8 cellular contexts compared by ENCODE assay signal in genomic region chr15:99059010-99059981, GRCh38. TPM values are rescaled to one million over a fixed set of nuclear protein-coding genes. Genes with fewer than 3 reads are reported as not detected.
DNase-seq lines count a peak whose midpoint lies in the region; ATAC-seq and TF ChIP-seq lines count a peak whose summit lies in the region.

No MANE protein-coding gene starts in this region.

- peaks cover 35% of the 10 kb centered on the region for H3K27me3 Mint-ChIP-seq in activated CD4-positive, alpha-beta T cell treated with anti-CD3 and anti-CD28 coated beads, Interleukin-2, amount 10 ng/mL, durations not matched to agents 7 days and 5 days

- peak overlapping the region; percentile 63 to 69 for H3K27ac ChIP-seq in left lung

- peak overlapping the region; percentile 54 for H3K4me3 Mint-ChIP-seq in activated CD4-positive, alpha-beta T cell treated with anti-CD3 and anti-CD28 coated beads, Interleukin-2, amount 10 ng/mL, durations not matched to agents 7 days and 5 days

- no peaks in the 10 kb centered on the region for H3K36me3 Mint-ChIP-seq in activated CD4-positive, alpha-beta T cell treated with anti-CD3 and anti-CD28 coated beads, Interleukin-2, amount 10 ng/mL, durations not matched to agents 7 days and 5 days (ENCODE audit: low read depth)

- H3K9me3 ChIP-seq in left lung = no peaks in the 10 kb centered on the region

- H3K4me1 ChIP-seq in left lung = peaks cover 0 to 16% of the 10 kb centered on the region in 2 donors

- no peaks in the 10 kb centered on the region for H3K9me3 Mint-ChIP-seq in activated CD4-positive, alpha-beta T cell treated with anti-CD3 and anti-CD28 coated beads, Interleukin-2, amount 10 ng/mL, durations not matched to agents 7 days and 5 days

- ATAC-seq in left lung = peak; percentile 97

- DNase-seq in HFF-Myc (ENCODE audit: extremely low read depth, low read depth) = peak; percentile 45
- DNase-seq in NCI-H146 (lab: John Stamatoyannopoulos, UW) = peak; percentile 49
- DNase-seq in activated CD4-positive, alpha-beta T cell treated with anti-CD3 and anti-CD28 coated beads, Interleukin-2, amount 10 ng/mL, durations not matched to agents 7 days and 5 days = peak; percentile 39
- DNase-seq in dermis microvascular lymphatic vessel endothelial cell (ENCODE audit: low read depth in 2 of 2) = peak; percentile 37 to 64
- peak; percentile 64 to 94 for DNase-seq in left lung
- peak; percentile 28 to 47 for DNase-seq in stimulated activated CD4-positive, alpha-beta T cell treated with anti-CD3 and anti-CD28 coated beads, Interleukin-1b, Interleukin-23, amount 100 ng/mL, for 4 hours (ENCODE audit: low read depth in 2 of 2)
- DNase-seq in DMS79 (lab: John Stamatoyannopoulos, UW) = no peak

- H3K4me3 ChIP-seq in HFF-Myc (replicated peaks; ENCODE audit: low read depth, low read length) (peak overlapping the region; percentile 44), left lung (peak overlapping the region; percentile 41 to 46)

- no peak overlapping the region for H3K27ac Mint-ChIP-seq in activated CD4-positive, alpha-beta T cell treated with anti-CD3 and anti-CD28 coated beads, Interleukin-2, amount 10 ng/mL, durations not matched to agents 7 days and 5 days

- no peaks in the 10 kb centered on the region for H3K36me3 ChIP-seq in left lung

- intact Hi-C loops in left lung (cut with DNase I) = no loop called here

- peak; percentile 52; the same call in 2 of the 3 replicates for TF ChIP-seq CTCF in GM12872 (IDR thresholded peaks at IDR 0.05; ENCODE audit: insufficient read depth, low read depth, low read length)
- peak; percentile 36 for TF ChIP-seq CTCF in HFF-Myc (IDR thresholded peaks at IDR 0.05; ENCODE audit: low read depth, low read length, missing control alignments)
- peak; percentile 77 to 87 for TF ChIP-seq CTCF in left lung (IDR thresholded peaks at IDR 0.05)

- CTCF ChIA-PET in activated CD4-positive, alpha-beta T cell treated with anti-CD3 and anti-CD28 coated beads, Interleukin-2, amount 10 ng/mL, durations not matched to agents 7 days and 5 days (lab: Charles Lee) = interaction anchor here (0.6 to 1.6 kb wide), 7 partner anchors 9 to 177 kb away, joined by 3 to 7 read pairs (median 3); no protein-coding TSS in a partner anchor

- POLR2A ChIA-PET in activated CD4-positive, alpha-beta T cell treated with anti-CD3 and anti-CD28 coated beads, Interleukin-2, amount 10 ng/mL, durations not matched to agents 7 days and 5 days (lab: Charles Lee) = interaction anchor here (0.7 kb wide), 1 partner anchor 801 kb away, joined by 7 read pairs; no protein-coding TSS in a partner anchor

- H3K27me3 ChIP-seq in left lung = peaks cover 0 to 53% of the 10 kb centered on the region in 2 donors

- H3K4me1 Mint-ChIP-seq in activated CD4-positive, alpha-beta T cell treated with anti-CD3 and anti-CD28 coated beads, Interleukin-2, amount 10 ng/mL, durations not matched to agents 7 days and 5 days = peaks cover 8% of the 10 kb centered on the region

RNA-seq across cellular contexts. Expression of gene SYNM, which starts 45.6 kb away (rescaled TPM):
- under 1 TPM; 0.08 to 0.12 TPM for total RNA-seq in activated CD4-positive, alpha-beta T cell treated with anti-CD3 and anti-CD28 coated beads, Interleukin-2, amount 10 ng/mL, durations not matched to agents 7 days and 5 days
- total RNA-seq in dermis microvascular lymphatic vessel endothelial cell (54.2 and 105 TPM in 2 replicates), left lung (10 to 100 TPM; 15.3 to 17.6 TPM)

RNA-seq across cellular contexts. Expression of gene PGPEP1L, which starts 51.7 kb away (rescaled TPM):
- not detected for total RNA-seq in activated CD4-positive, alpha-beta T cell treated with anti-CD3 and anti-CD28 coated beads, Interleukin-2, amount 10 ng/mL, durations not matched to agents 7 days and 5 days
- total RNA-seq in dermis microvascular lymphatic vessel endothelial cell = 0.13 TPM in 2 replicates
- total RNA-seq in left lung = not detected

Comparison
In these comparisons a context has a peak if more than half of its experiments do, and no peak if none do; other contexts are left out.
1. RNA of gene SYNM, which starts 45.6 kb away (total RNA-seq): 54.2 to 105 TPM in dermis microvascular lymphatic vessel endothelial cell and 15.3 to 17.6 TPM in left lung; 0.08 to 0.12 TPM in activated CD4-positive, alpha-beta T cell treated with anti-CD3 and anti-CD28 coated beads, Interleukin-2, amount 10 ng/mL, durations not matched to agents 7 days and 5 days; every median in the first group is over 10 times any median in the second.
2. Peak in every context shown above with its lines, with median percentiles within 50 percentile points of each other: CTCF ChIP-seq.